In genomic region chr17:4188076-4188475, GRCh38 we compare ENCODE assay signal across 15 cellular contexts.
"Had no signal": no experiment of that assay in that cellular context is flagged by ENCODE, and none has a peak within 500 bp of the region (broad histone marks: within the 10 kb centered on the region; RNA-seq: fewer than 3 reads in every experiment).

No MANE protein-coding gene starts in this region.

- H3K27me3 ChIP-seq: cardiac muscle cell, testis had no signal

- H3K27ac ChIP-seq: cardiac muscle cell had no signal

- ATAC-seq: activated naive CD4-positive, alpha-beta T cell treated with anti-CD3 and anti-CD28 coated beads, Interleukin-2, amount 50 U/mL, for 72 hours; T-cell had no signal

- H3K9ac ChIP-seq: SK-N-SH had no signal

- H3K4me2 ChIP-seq: SK-N-SH had no signal

- H3K9me3 ChIP-seq: SK-N-SH, testis had no signal

- H3K4me3 ChIP-seq: cardiac muscle cell, lung, testis had no signal

- H3K4me1 ChIP-seq: testis had no signal

- DNase-seq: activated CD4-positive, alpha-beta T cell treated with anti-CD3 and anti-CD28 coated beads, Interleukin-2, amount 50 U/mL, for 4 hours; activated CD4-positive, CD25-positive, alpha-beta regulatory T cell treated with anti-CD3 and anti-CD28 coated beads, Interleukin-2, amount 50 U/mL, for 72 hours; activated gamma-delta T cell; activated T-cell treated with anti-CD3 and anti-CD28 coated beads, Interleukin-2, amount 50 U/mL, for 24 hours; foreskin melanocyte; head of caudate nucleus; left cardiac atrium; SK-N-SH; stimulated activated CD4-positive, alpha-beta T cell treated with anti-CD3 and anti-CD28 coated beads, Interleukin-4, amount 100 ng/mL, for 1 hour; T-cell; T1000; testis had no signal
